ENCODE assay signal across 14 cellular contexts in genomic region chr20:40148886-40149285, GRCh38.
DNase-seq lines count a peak whose midpoint lies in the region; ATAC-seq and TF ChIP-seq lines count a peak whose summit lies in the region.
"Had no signal": no experiment of that assay in that cellular context is flagged by ENCODE, and none has a peak within 500 bp of the region (broad histone marks: within the 10 kb centered on the region; RNA-seq: fewer than 3 reads in every experiment).

No MANE protein-coding gene starts in this region.

- TF ChIP-seq CTCF in thyroid gland (IDR thresholded peaks at IDR 0.05): no peak

- H3K9me3 Mint-ChIP-seq in activated naive CD8-positive, alpha-beta T cell treated with anti-CD3 and anti-CD28 coated beads, Interleukin-2, amount 50 U/mL, for 24 hours: peaks cover 5% of the 10 kb centered on the region

- intact Hi-C loops in thyroid gland (cut with DNase I): no loop called here

- no peaks in the 10 kb centered on the region for H3K4me1 ChIP-seq in thyroid gland
- H3K4me1 ChIP-seq: Caco-2 had no signal

- no peaks in the 10 kb centered on the region for H3K9me3 ChIP-seq in thyroid gland
- H3K9me3 ChIP-seq: Caco-2 had no signal

- H3K27me3 ChIP-seq in thyroid gland: no peaks in the 10 kb centered on the region

- ATAC-seq in activated naive CD8-positive, alpha-beta T cell treated with anti-CD3 and anti-CD28 coated beads, Interleukin-2, amount 50 U/mL, for 24 hours: no peak
- ATAC-seq in GM18868 (IDR thresholded peaks at IDR 0.05; ENCODE audit: unreplicated experiment): no peak
- ATAC-seq: GM23338, HCT116 had no signal

- no peak overlapping the region for H3K27ac Mint-ChIP-seq in activated naive CD8-positive, alpha-beta T cell treated with anti-CD3 and anti-CD28 coated beads, Interleukin-2, amount 50 U/mL, for 24 hours
- H3K27ac Mint-ChIP-seq: GM23338, H9 had no signal

- H3K36me3 ChIP-seq in thyroid gland: no peaks in the 10 kb centered on the region

- no peaks in the 10 kb centered on the region for H3K4me1 Mint-ChIP-seq in activated naive CD8-positive, alpha-beta T cell treated with anti-CD3 and anti-CD28 coated beads, Interleukin-2, amount 50 U/mL, for 24 hours
- H3K4me1 Mint-ChIP-seq: CD4-positive, alpha-beta memory T cell; H9 had no signal

- no peak overlapping the region for H3K4me3 ChIP-seq in thyroid gland (replicated peaks in 1 of 3)
- H3K4me3 ChIP-seq: GM23338 had no signal

- no peak for TF ChIP-seq POLR2A in thyroid gland (IDR thresholded peaks at IDR 0.05)

- H3K36me3 Mint-ChIP-seq in activated naive CD8-positive, alpha-beta T cell treated with anti-CD3 and anti-CD28 coated beads, Interleukin-2, amount 50 U/mL, for 24 hours (ENCODE audit: low read depth): no peaks in the 10 kb centered on the region
- H3K36me3 Mint-ChIP-seq: CD4-positive, alpha-beta memory T cell had no signal

- no peak overlapping the region for H3K4me3 Mint-ChIP-seq in activated naive CD8-positive, alpha-beta T cell treated with anti-CD3 and anti-CD28 coated beads, Interleukin-2, amount 50 U/mL, for 24 hours
- H3K4me3 Mint-ChIP-seq: CD4-positive, alpha-beta memory T cell; GM23338; H9 had no signal

- DNase-seq in COLO829 (ENCODE audit: low spot score) (peak; percentile 63), RPMI7951 (ENCODE audit: low read depth) (peak; percentile 35), foreskin melanocyte (peak; percentile 98), thyroid gland (no peak)
- DNase-seq in activated naive CD8-positive, alpha-beta T cell treated with anti-CD3 and anti-CD28 coated beads, Interleukin-2, amount 50 U/mL, for 24 hours: no peak
- DNase-seq: C1 segment of cervical spinal cord; Caco-2; CD4-positive, alpha-beta memory T cell; DMS153; DND-41; H9 had no signal

- no peak overlapping the region for H3K27ac ChIP-seq in thyroid gland

- 84 to 86% methylated on average over 7 of the region's 7 CpGs for WGBS in thyroid gland, 2 donors

- peaks cover 4% of the 10 kb centered on the region for H3K27me3 Mint-ChIP-seq in activated naive CD8-positive, alpha-beta T cell treated with anti-CD3 and anti-CD28 coated beads, Interleukin-2, amount 50 U/mL, for 24 hours

Comparison
In these comparisons a context has a peak if more than half of its experiments do, and no peak if none do; other contexts are left out.
1. DNase-seq: peak in COLO829 (single experiment), RPMI7951 (single experiment) and foreskin melanocyte (single experiment); none in activated naive CD8-positive, alpha-beta T cell treated with anti-CD3 and anti-CD28 coated beads, Interleukin-2, amount 50 U/mL, for 24 hours (single experiment) and thyroid gland (0 of 2).